Comparison of ENCODE assay signal across 20 cellular contexts in the genomic region with DNA sequence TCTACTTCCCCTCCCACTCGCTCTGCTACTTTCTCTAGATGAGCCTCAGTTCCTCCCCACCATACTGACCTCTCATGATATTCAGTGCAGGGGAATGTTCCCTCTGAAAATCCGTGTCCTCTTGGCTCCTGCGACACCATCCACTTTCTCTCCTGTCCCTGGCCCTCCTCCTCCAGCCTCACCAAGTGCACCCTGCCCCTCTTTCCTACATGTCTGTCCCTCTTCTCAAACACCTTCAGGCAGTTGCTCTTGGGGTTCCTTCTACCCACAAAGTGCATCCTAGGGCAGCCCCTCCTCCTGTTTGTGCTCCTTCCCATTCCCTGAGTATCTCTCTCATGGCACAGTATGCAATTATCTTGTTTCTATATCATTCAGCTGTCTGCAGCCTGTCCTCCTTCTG.
"Had no signal": no experiment of that assay in that cellular context is flagged by ENCODE, and none has a peak within 500 bp of the region (broad histone marks: within the 10 kb centered on the region; RNA-seq: fewer than 3 reads in every experiment).

No MANE protein-coding gene starts in this region.

- H3K4me1 ChIP-seq: SJSA1 had no signal

- H3K4me3 ChIP-seq: SJSA1, SK-N-MC had no signal

- FAIRE-seq: RCC 7860 had no signal

- H3K36me3 ChIP-seq: SJSA1 had no signal

- H3K27ac ChIP-seq: SJSA1, SK-N-MC had no signal

- H3K9me3 ChIP-seq: SJSA1 had no signal

- DNase-seq: KBM-7, MV-4-11, NCI-H1048, NCI-H1105, NCI-H1417, NCI-H1436 treated with DMSO at 0.1 percent for 48 hours, NCI-H1694, NCI-H187 treated with DMSO at 0.1 percent for 48 hours, NCI-H2029 treated with DMSO at 0.1 percent for 48 hours, NCI-H226, NCI-H446, NCI-H510A, NCI-H69, NCI-H774, Right ventricle myocardium superior, RPMI8226, SIG-M5 had no signal
